Comparison of ENCODE assay signal across 9 cellular contexts in genomic region chr2:157413342-157414035, GRCh38. TPM values are rescaled to one million over a fixed set of nuclear protein-coding genes. Genes with fewer than 3 reads are reported as not detected.
A peak's percentile ranks its signal among the peaks of the same experiment; 100 is the strongest.
DNase-seq lines count a peak whose midpoint lies in the region; ATAC-seq and TF ChIP-seq lines count a peak whose summit lies in the region.
"Had no signal": no experiment of that assay in that cellular context is flagged by ENCODE, and none has a peak within 500 bp of the region (broad histone marks: within the 10 kb centered on the region; RNA-seq: fewer than 3 reads in every experiment).

No MANE protein-coding gene starts in this region.

- H3K4me3 Mint-ChIP-seq in CD4-positive, alpha-beta memory T cell, result peak overlapping the region; percentile 24 to 80 (median 71)

- CTCF ChIA-PET in CD4-positive, alpha-beta memory T cell (lab: Charles Lee; ENCODE audit: partially characterized antibody), result interaction anchor here (1.0 to 3.7 kb wide), 6 partner anchors 10 to 86 kb away, joined by 3 to 22 read pairs (median 14); no protein-coding TSS in a partner anchor

- H3K4me1 Mint-ChIP-seq in CD4-positive, alpha-beta memory T cell, result peaks cover 69 to 91% (median 82%) of the 10 kb centered on the region in 4 donors

- no peak for TF ChIP-seq CTCF in WERI-Rb-1 (IDR thresholded peaks at IDR 0.05; ENCODE audit: low read depth, low read length)

- no peaks in the 10 kb centered on the region for H3K27me3 Mint-ChIP-seq in CD4-positive, alpha-beta memory T cell

- intact Hi-C loops in CD4-positive, alpha-beta memory T cell (cut with micrococcal nuclease), result loop anchor here (1.0 kb wide), 1 partner anchor 9 kb away; no protein-coding TSS in a partner anchor

- DNase-seq in CD4-positive, alpha-beta memory T cell, result peak; percentile 83 to 89 (median 86)
- peak; percentile 87 for DNase-seq in central memory CD4-positive, alpha-beta T cell
- no peak for DNase-seq in NCI-H2029 (lab: John Stamatoyannopoulos, UW)
- no peak for DNase-seq in WERI-Rb-1
- no peak for DNase-seq in NCI-H1694 (lab: John Stamatoyannopoulos, UW)
- DNase-seq in COLO829 (ENCODE audit: low spot score), result no peak

- H3K36me3 Mint-ChIP-seq in CD4-positive, alpha-beta memory T cell, result peaks cover 76 to 77% of the 10 kb centered on the region in 2 donors

- peaks cover 35% of the 10 kb centered on the region for H3K36me3 ChIP-seq in CD4-positive, alpha-beta memory T cell (ENCODE audit: insufficient read depth, low read length)
- H3K36me3 ChIP-seq in WERI-Rb-1, result no peaks in the 10 kb centered on the region

- H3K4me3 ChIP-seq in CD4-positive, alpha-beta memory T cell (ENCODE audit: low read length in 2 of 2), result peak overlapping the region in 1 of 2 donors; percentile 9
- H3K4me3 ChIP-seq in WERI-Rb-1 (ENCODE audit: low read depth, low read length), result no peak overlapping the region

- H3K27me3 ChIP-seq in CD4-positive, alpha-beta memory T cell (ENCODE audit: insufficient read depth, low read length), result no peaks in the 10 kb centered on the region
- H3K27me3 ChIP-seq in WERI-Rb-1 (ENCODE audit: insufficient read depth, low read depth, severe bottlenecking), result no peaks in the 10 kb centered on the region

- ATAC-seq in GM19468 (IDR thresholded peaks at IDR 0.05; ENCODE audit: extremely low read depth, unreplicated experiment) (peak; percentile 83), HG03460 (IDR thresholded peaks at IDR 0.05; ENCODE audit: unreplicated experiment) (peak; percentile 87)

- peaks cover 96% of the 10 kb centered on the region for H3K4me1 ChIP-seq in CD4-positive, alpha-beta memory T cell (ENCODE audit: insufficient read depth, low read length)

- H3K9me3 ChIP-seq in CD4-positive, alpha-beta memory T cell (ENCODE audit: control insufficient read depth in 1 of 2, low read length in 2 of 2), result no peaks in the 10 kb centered on the region
- no peaks in the 10 kb centered on the region for H3K9me3 ChIP-seq in WERI-Rb-1 (ENCODE audit: severe bottlenecking)

- H3K9me3 Mint-ChIP-seq in CD4-positive, alpha-beta memory T cell, result peaks cover 0 to 10% (median 4%) of the 10 kb centered on the region in 8 donors

- POLR2A ChIA-PET in CD4-positive, alpha-beta memory T cell (lab: Charles Lee; ENCODE audit: partially characterized antibody), result interaction anchor here (0.7 to 18.6 kb wide), 13 partner anchors 9 to 127 kb away, joined by 3 to 1017 read pairs (median 4); partner anchors contain the start of gene CYTIP

- peak overlapping the region; percentile 83 to 98 (median 91) for H3K27ac Mint-ChIP-seq in CD4-positive, alpha-beta memory T cell

- H3K27ac ChIP-seq in CD4-positive, alpha-beta memory T cell (ENCODE audit: low read depth, low read length), result peak overlapping the region; percentile 54
- H3K27ac ChIP-seq in WERI-Rb-1, result no peak overlapping the region

RNA-seq across cellular contexts. Expression of gene CYTIP, which starts 30.4 kb away (rescaled TPM):
- 100 to 1,000 TPM; 231 to 248 TPM for total RNA-seq in CD4-positive, alpha-beta memory T cell
- 100 to 1,000 TPM; 163 to 176 TPM for polyA plus RNA-seq in CD4-positive, alpha-beta memory T cell
- total RNA-seq: SK-MEL-5 had no signal

Comparison
In these comparisons a context has a peak if more than half of its experiments do, and no peak if none do; other contexts are left out.
1. DNase-seq: peak in CD4-positive, alpha-beta memory T cell (5 of 5) and central memory CD4-positive, alpha-beta T cell (single experiment); none in NCI-H2029 (single experiment), WERI-Rb-1 (single experiment), NCI-H1694 (single experiment) and COLO829 (single experiment).